ENCODE assay signal across 14 cellular contexts in genomic region chr2:201966691-201967388, GRCh38.
DNase-seq lines count a peak whose midpoint lies in the region; ATAC-seq, FAIRE-seq and TF ChIP-seq lines count a peak whose summit lies in the region.
"Had no signal": no experiment of that assay in that cellular context is flagged by ENCODE, and none has a peak within 500 bp of the region (broad histone marks: within the 10 kb centered on the region; RNA-seq: fewer than 3 reads in every experiment).

No MANE protein-coding gene starts in this region.

- CTCF ChIA-PET in CD8-positive, alpha-beta memory T cell (lab: Charles Lee): interaction anchor here (2.0 kb wide), 1 partner anchor 15 kb away, joined by 4 read pairs; no protein-coding TSS in a partner anchor

- no peak for ATAC-seq in activated CD4-positive, CD25-positive, alpha-beta regulatory T cell treated with anti-CD3 and anti-CD28 coated beads, Interleukin-2, amount 50 U/mL, for 24 hours

- H2BK5ac ChIP-seq in mesenchymal stem cell (ENCODE audit: low read depth, low read length, poor library complexity, severe bottlenecking): no peak overlapping the region

- no peak overlapping the region for H3K27ac Mint-ChIP-seq in astrocyte (ENCODE audit: unreplicated experiment)
- H3K27ac Mint-ChIP-seq in CD8-positive, alpha-beta memory T cell: no peak overlapping the region

- H2BK120ac ChIP-seq in mesenchymal stem cell (ENCODE audit: low read depth, low read length): no peak overlapping the region

- no peak overlapping the region for H3K18ac ChIP-seq in mesenchymal stem cell (ENCODE audit: low read depth in 1 of 2, low read length in 2 of 2)

- no peak overlapping the region for H3K14ac ChIP-seq in mesenchymal stem cell (ENCODE audit: low read length in 2 of 2)

- H3K79me1 ChIP-seq in mesenchymal stem cell (replicated peaks; ENCODE audit: low read length, poor library complexity, severe bottlenecking): no peaks in the 10 kb centered on the region

- no peak overlapping the region for H3K27ac ChIP-seq in astrocyte (ENCODE audit: low read depth, low read length)
- no peak overlapping the region for H3K27ac ChIP-seq in mesenchymal stem cell (ENCODE audit: low read length, poor library complexity, severe bottlenecking)
- no peak overlapping the region for H3K27ac ChIP-seq in esophagus squamous epithelium
- no peak overlapping the region for H3K27ac ChIP-seq in CD8-positive, alpha-beta memory T cell (ENCODE audit: low read depth, low read length)
- H3K27ac ChIP-seq: epithelial cell of prostate had no signal

- H3K9ac ChIP-seq in astrocyte (ENCODE audit: low read length) (no peak overlapping the region), mesenchymal stem cell (ENCODE audit: low read length) (no peak overlapping the region)

- no peaks in the 10 kb centered on the region for H3K79me2 ChIP-seq in astrocyte (ENCODE audit: insufficient read depth, low read length)

- H3K27me3 ChIP-seq in BE2C (no peaks in the 10 kb centered on the region), astrocyte (ENCODE audit: insufficient read depth, low read length) (no peaks in the 10 kb centered on the region), mesenchymal stem cell (ENCODE audit: control insufficient read depth in 1 of 2, insufficient read depth in 1 of 2, low read length in 2 of 2) (peaks cover 0 to 65% of the 10 kb centered on the region in 2 experiments), esophagus squamous epithelium (peaks cover 0 to 2% (median 0%) of the 10 kb centered on the region in 4 donors)
- H3K27me3 ChIP-seq in CD8-positive, alpha-beta memory T cell (ENCODE audit: insufficient read depth, low read length, poor library complexity, severe bottlenecking): no peaks in the 10 kb centered on the region

- H3K4me3 Mint-ChIP-seq in astrocyte (ENCODE audit: unreplicated experiment): no peak overlapping the region
- H3K4me3 Mint-ChIP-seq in CD8-positive, alpha-beta memory T cell: no peak overlapping the region
- H3K4me3 Mint-ChIP-seq: IgD-negative memory B cell had no signal

- no peak overlapping the region for H4K8ac ChIP-seq in mesenchymal stem cell (ENCODE audit: low read length)

- H3K9me3 ChIP-seq in BE2C (no peaks in the 10 kb centered on the region), astrocyte (ENCODE audit: insufficient read depth, low read depth, low read length) (no peaks in the 10 kb centered on the region), mesenchymal stem cell (ENCODE audit: control insufficient read depth, low read length) (no peaks in the 10 kb centered on the region), esophagus squamous epithelium (no peaks in the 10 kb centered on the region)
- H3K9me3 ChIP-seq in CD8-positive, alpha-beta memory T cell (ENCODE audit: low read length): no peaks in the 10 kb centered on the region

- no peak overlapping the region for H3K4me2 ChIP-seq in astrocyte (ENCODE audit: low read length)
- H3K4me2 ChIP-seq in mesenchymal stem cell (ENCODE audit: low read length, poor library complexity, severe bottlenecking): peak overlapping the region; percentile 29

- H4K20me1 ChIP-seq in astrocyte (ENCODE audit: insufficient read depth, low read length): no peaks in the 10 kb centered on the region

- no peaks in the 10 kb centered on the region for H3K36me3 Mint-ChIP-seq in astrocyte (ENCODE audit: low read depth, unreplicated experiment)
- no peaks in the 10 kb centered on the region for H3K36me3 Mint-ChIP-seq in CD8-positive, alpha-beta memory T cell
- H3K36me3 Mint-ChIP-seq: IgD-negative memory B cell had no signal

- peak overlapping the region; percentile 1 for H2AFZ ChIP-seq in astrocyte (ENCODE audit: low read depth, low read length)
- H2AFZ ChIP-seq in mesenchymal stem cell (ENCODE audit: low read depth, low read length): peak overlapping the region; percentile 10

- intact Hi-C loops in esophagus squamous epithelium (cut with DNase I): no loop called here

- peaks cover 3% of the 10 kb centered on the region for H3K27me3 Mint-ChIP-seq in astrocyte (ENCODE audit: low read depth, unreplicated experiment)
- H3K27me3 Mint-ChIP-seq in CD8-positive, alpha-beta memory T cell: peaks cover under 1 to 16% of the 10 kb centered on the region in 2 donors

- H3K4me1 ChIP-seq in BE2C (peaks cover 13% of the 10 kb centered on the region), astrocyte (ENCODE audit: insufficient read depth, low read length) (peaks cover 8% of the 10 kb centered on the region), mesenchymal stem cell (ENCODE audit: control insufficient read depth, insufficient read depth, low read depth, low read length) (peaks cover 12% of the 10 kb centered on the region), esophagus squamous epithelium (peaks cover 0 to 2% (median 0%) of the 10 kb centered on the region in 3 donors)
- no peaks in the 10 kb centered on the region for H3K4me1 ChIP-seq in CD8-positive, alpha-beta memory T cell (ENCODE audit: insufficient read depth, low read length)

- peaks cover 17% of the 10 kb centered on the region for H3K4me1 Mint-ChIP-seq in astrocyte (ENCODE audit: low read depth, unreplicated experiment)
- peaks cover 0 to 4% (median 0%) of the 10 kb centered on the region in 3 donors for H3K4me1 Mint-ChIP-seq in CD8-positive, alpha-beta memory T cell

- no peak for TF ChIP-seq POLR2A in esophagus squamous epithelium (IDR thresholded peaks at IDR 0.05)

- H3K36me3 ChIP-seq in BE2C: no peaks in the 10 kb centered on the region
- H3K36me3 ChIP-seq in astrocyte (ENCODE audit: insufficient read depth, low read length): no peaks in the 10 kb centered on the region
- no peaks in the 10 kb centered on the region for H3K36me3 ChIP-seq in mesenchymal stem cell (ENCODE audit: control insufficient read depth in 1 of 2, insufficient read depth in 2 of 2, low read depth in 1 of 2, low read length in 2 of 2)
- no peaks in the 10 kb centered on the region for H3K36me3 ChIP-seq in esophagus squamous epithelium
- H3K36me3 ChIP-seq in CD8-positive, alpha-beta memory T cell (ENCODE audit: insufficient read depth, low read length): no peaks in the 10 kb centered on the region

- peaks cover 3% of the 10 kb centered on the region for H3K9me3 Mint-ChIP-seq in astrocyte (ENCODE audit: unreplicated experiment)
- H3K9me3 Mint-ChIP-seq in CD8-positive, alpha-beta memory T cell: peaks cover 0 to 6% (median 0%) of the 10 kb centered on the region in 5 donors

- H2BK15ac ChIP-seq in mesenchymal stem cell (ENCODE audit: low read depth, poor library complexity, severe bottlenecking): no peak overlapping the region

- H3K4me3 ChIP-seq in BE2C (ENCODE audit: low read depth, low read length): no peak overlapping the region
- no peak overlapping the region for H3K4me3 ChIP-seq in astrocyte (ENCODE audit: insufficient read depth, low read depth, low read length)
- H3K4me3 ChIP-seq in mesenchymal stem cell (ENCODE audit: insufficient read depth in 1 of 2, low read depth in 1 of 2, low read length in 2 of 2): no peak overlapping the region
- H3K4me3 ChIP-seq in esophagus squamous epithelium: no peak overlapping the region
- H3K4me3 ChIP-seq in CD8-positive, alpha-beta memory T cell (ENCODE audit: low read length): no peak overlapping the region

- H2BK12ac ChIP-seq in mesenchymal stem cell (ENCODE audit: low read length in 2 of 2): no peak overlapping the region

- H3K4ac ChIP-seq in mesenchymal stem cell (ENCODE audit: low read depth in 1 of 2, low read length in 2 of 2): no peak overlapping the region

- POLR2A ChIA-PET in CD8-positive, alpha-beta memory T cell (lab: Charles Lee): no interaction called here

- peak; percentile 86 for DNase-seq in BE2C
- DNase-seq in HK-2 (ENCODE audit: unreplicated experiment): peak; percentile 18
- no peak for DNase-seq in astrocyte (ENCODE audit: low read depth)
- no peak for DNase-seq in mesenchymal stem cell
- DNase-seq in esophagus squamous epithelium (lab: John Stamatoyannopoulos, UW): no peak
- no peak for DNase-seq in NCI-H1417 treated with DMSO at 0.1 percent for 48 hours (lab: John Stamatoyannopoulos, UW)
- no peak for DNase-seq in CD8-positive, alpha-beta memory T cell
- DNase-seq: activated naive CD4-positive, alpha-beta T cell; stimulated activated CD4-positive, alpha-beta T cell treated with anti-CD3 and anti-CD28 coated beads, Interleukin-4, amount 100 ng/mL, for 4 hours; stimulated activated naive CD4-positive, alpha-beta T cell; T1000 had no signal

- 77% methylated on average over 17 of the region's 18 CpGs for WGBS in mesenchymal stem cell
- WGBS in esophagus squamous epithelium, 2 donors: 50 to 72% methylated on average over 16 to 17 of the region's 18 CpGs

- TF ChIP-seq CTCF in BE2C (IDR thresholded peaks at IDR 0.05; ENCODE audit: low read depth, low read length) (no peak), astrocyte (IDR thresholded peaks at IDR 0.05; ENCODE audit: insufficient read depth, low read depth, low read length) (no peak), esophagus squamous epithelium (IDR thresholded peaks at IDR 0.05) (no peak)

- H3K23ac ChIP-seq in mesenchymal stem cell (ENCODE audit: low read length in 2 of 2): no peak overlapping the region

- H2AK5ac ChIP-seq in mesenchymal stem cell (ENCODE audit: low read length, severe bottlenecking): peak overlapping the region; percentile 13

- FAIRE-seq in astrocyte (lab: Jason Lieb, UNC): no peak

- no peak overlapping the region for H4K91ac ChIP-seq in mesenchymal stem cell (ENCODE audit: low read length)

Comparison
In these comparisons a context has a peak if more than half of its experiments do, and no peak if none do; other contexts are left out.
1. DNase-seq: peak in BE2C (single experiment) and HK-2 (single experiment); none in astrocyte (single experiment), mesenchymal stem cell (single experiment), esophagus squamous epithelium (single experiment), NCI-H1417 treated with DMSO at 0.1 percent for 48 hours (single experiment) and CD8-positive, alpha-beta memory T cell (0 of 5).